Comparison of ENCODE assay signal across 8 cellular contexts in the genomic region with DNA sequence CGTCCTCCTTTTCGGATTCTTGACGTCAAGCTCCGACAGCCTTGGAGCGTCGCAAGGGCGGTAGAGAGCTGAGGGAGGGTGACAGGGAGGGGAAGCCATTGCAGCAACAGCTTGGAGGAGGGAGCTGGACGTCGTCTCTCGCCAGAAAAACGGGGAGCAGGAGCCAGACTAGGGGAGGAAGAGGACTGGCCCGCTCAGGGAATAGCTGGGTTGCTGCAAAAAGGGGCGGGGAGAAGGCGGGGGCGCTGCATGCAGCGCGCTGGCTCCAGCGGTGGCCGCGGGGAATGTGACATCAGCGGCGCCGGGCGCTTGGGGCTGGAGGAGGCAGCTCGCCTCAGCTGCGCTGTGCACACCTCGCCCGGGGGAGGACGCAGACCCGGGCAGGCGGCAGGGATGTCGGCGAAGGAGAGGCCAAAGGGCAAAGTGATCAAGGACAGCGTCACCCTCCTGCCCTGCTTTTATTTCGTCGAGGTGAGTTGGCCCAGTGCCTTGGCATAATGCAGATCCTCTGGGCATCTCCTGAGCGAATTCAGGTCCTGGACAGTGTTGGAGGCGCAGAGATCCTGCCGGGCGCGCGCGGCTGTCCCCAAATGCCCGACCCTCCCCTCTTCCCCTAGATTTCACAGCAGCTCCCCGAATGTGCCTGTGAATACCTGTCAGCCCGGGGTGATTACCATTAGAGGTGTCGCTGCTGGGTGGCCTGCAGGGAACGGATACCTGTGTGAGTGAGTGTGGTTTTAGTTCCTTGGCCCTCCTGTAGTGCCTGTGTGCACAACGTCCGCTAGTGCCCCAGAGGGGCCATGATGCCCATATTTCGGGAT. TPM values are rescaled to one million over a fixed set of nuclear protein-coding genes. Genes with fewer than 3 reads are reported as not detected.
DNase-seq lines count a peak whose midpoint lies in the region; ATAC-seq and TF ChIP-seq lines count a peak whose summit lies in the region.

A gene with protein sequence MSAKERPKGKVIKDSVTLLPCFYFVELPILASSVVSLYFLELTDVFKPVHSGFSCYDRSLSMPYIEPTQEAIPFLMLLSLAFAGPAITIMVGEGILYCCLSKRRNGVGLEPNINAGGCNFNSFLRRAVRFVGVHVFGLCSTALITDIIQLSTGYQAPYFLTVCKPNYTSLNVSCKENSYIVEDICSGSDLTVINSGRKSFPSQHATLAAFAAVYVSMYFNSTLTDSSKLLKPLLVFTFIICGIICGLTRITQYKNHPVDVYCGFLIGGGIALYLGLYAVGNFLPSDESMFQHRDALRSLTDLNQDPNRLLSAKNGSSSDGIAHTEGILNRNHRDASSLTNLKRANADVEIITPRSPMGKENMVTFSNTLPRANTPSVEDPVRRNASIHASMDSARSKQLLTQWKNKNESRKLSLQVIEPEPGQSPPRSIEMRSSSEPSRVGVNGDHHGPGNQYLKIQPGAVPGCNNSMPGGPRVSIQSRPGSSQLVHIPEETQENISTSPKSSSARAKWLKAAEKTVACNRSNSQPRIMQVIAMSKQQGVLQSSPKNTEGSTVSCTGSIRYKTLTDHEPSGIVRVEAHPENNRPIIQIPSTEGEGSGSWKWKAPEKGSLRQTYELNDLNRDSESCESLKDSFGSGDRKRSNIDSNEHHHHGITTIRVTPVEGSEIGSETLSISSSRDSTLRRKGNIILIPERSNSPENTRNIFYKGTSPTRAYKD (plus strand): TSS at position 292 of the 821 bp plus-strand sequence. CDS start 102 bp downstream, at position 394.

- H2AFZ ChIP-seq in neuron (ENCODE audit: low read depth, low read length): peak within 1 kb of the TSS; percentile 71

- DNase-seq in AG10803 (ENCODE audit: low read depth): peak; percentile 49
- DNase-seq in activated CD8-positive, alpha-beta T cell treated with anti-CD3 and anti-CD28 coated beads, Interleukin-2, amount 10 ng/mL, durations not matched to agents 7 days and 5 days: no peak
- peak; percentile 78 for DNase-seq in glutamatergic neuron
- DNase-seq in MV-4-11 (lab: John Stamatoyannopoulos, UW): no peak
- no peak for DNase-seq in T-helper 1 cell

- no peaks in the 10 kb centered on the region for H3K36me3 ChIP-seq in HUES48 (ENCODE audit: control insufficient read depth, insufficient read depth, low read length)
- no peaks in the 10 kb centered on the region for H3K36me3 ChIP-seq in neuron (ENCODE audit: insufficient read depth, low read length)

- CTCF ChIA-PET in activated CD8-positive, alpha-beta T cell treated with anti-CD3 and anti-CD28 coated beads, Interleukin-2, amount 10 ng/mL, durations not matched to agents 7 days and 5 days (lab: Charles Lee): no interaction called here

- 0 out of 2 replicates have a peak within 1 kb of the TSS, but pooled peaks have one; percentile 4 for H3K9ac ChIP-seq in HUES48 (ENCODE audit: low read depth, low read length)

- H3K9me3 Mint-ChIP-seq in activated CD8-positive, alpha-beta T cell treated with anti-CD3 and anti-CD28 coated beads, Interleukin-2, amount 10 ng/mL, durations not matched to agents 7 days and 5 days (ENCODE audit: insufficient read depth): no peaks in the 10 kb centered on the region
- peaks cover 4% of the 10 kb centered on the region for H3K9me3 Mint-ChIP-seq in glutamatergic neuron (ENCODE audit: unreplicated experiment)

- peaks cover 33% of the 10 kb centered on the region for H3K27me3 ChIP-seq in HUES48 (ENCODE audit: control insufficient read depth, insufficient read depth, low read length)
- peaks cover 29% of the 10 kb centered on the region for H3K27me3 ChIP-seq in neuron (ENCODE audit: insufficient read depth, low read length)

- TF ChIP-seq CTCF in AG10803 (conservative IDR thresholded peaks at IDR 0.05; ENCODE audit: low read length) (no peak), glutamatergic neuron (IDR thresholded peaks at IDR 0.05; ENCODE audit: partially characterized antibody, unreplicated experiment) (no peak)

- no peaks in the 10 kb centered on the region for H3K36me3 Mint-ChIP-seq in activated CD8-positive, alpha-beta T cell treated with anti-CD3 and anti-CD28 coated beads, Interleukin-2, amount 10 ng/mL, durations not matched to agents 7 days and 5 days (ENCODE audit: low read depth)
- no peaks in the 10 kb centered on the region for H3K36me3 Mint-ChIP-seq in glutamatergic neuron (ENCODE audit: unreplicated experiment)

- H3K4me1 Mint-ChIP-seq in activated CD8-positive, alpha-beta T cell treated with anti-CD3 and anti-CD28 coated beads, Interleukin-2, amount 10 ng/mL, durations not matched to agents 7 days and 5 days (ENCODE audit: low read depth): no peaks in the 10 kb centered on the region
- H3K4me1 Mint-ChIP-seq in glutamatergic neuron (ENCODE audit: low read depth, unreplicated experiment): no peaks in the 10 kb centered on the region

- H3K4me3 Mint-ChIP-seq in activated CD8-positive, alpha-beta T cell treated with anti-CD3 and anti-CD28 coated beads, Interleukin-2, amount 10 ng/mL, durations not matched to agents 7 days and 5 days: no peak within 1 kb of the TSS
- H3K4me3 Mint-ChIP-seq in glutamatergic neuron (ENCODE audit: unreplicated experiment): peak within 1 kb of the TSS; percentile 87

- POLR2A ChIA-PET in activated CD8-positive, alpha-beta T cell treated with anti-CD3 and anti-CD28 coated beads, Interleukin-2, amount 10 ng/mL, durations not matched to agents 7 days and 5 days (lab: Charles Lee): no interaction called here

- peak within 1 kb of the TSS; percentile 68 for H3K4me3 ChIP-seq in AG10803 (ENCODE audit: low read length)
- peak within 1 kb of the TSS; percentile 72 for H3K4me3 ChIP-seq in HUES48 (ENCODE audit: low read depth, low read length)
- H3K4me3 ChIP-seq in neuron (ENCODE audit: low read length): peak within 1 kb of the TSS; percentile 57

- H3K9me3 ChIP-seq in HUES48 (ENCODE audit: control insufficient read depth, insufficient read depth, low read length): no peaks in the 10 kb centered on the region
- H3K9me3 ChIP-seq in neuron (ENCODE audit: low read length): no peaks in the 10 kb centered on the region

- ATAC-seq in activated CD8-positive, alpha-beta T cell treated with anti-CD3 and anti-CD28 coated beads, Interleukin-2, amount 10 ng/mL, durations not matched to agents 7 days and 5 days: peak; percentile 27
- ATAC-seq in HG03442 (IDR thresholded peaks at IDR 0.05; ENCODE audit: unreplicated experiment): no peak

- H3K4me1 ChIP-seq in HUES48 (ENCODE audit: control insufficient read depth, insufficient read depth, low read length) (no peaks in the 10 kb centered on the region), neuron (ENCODE audit: insufficient read depth, low read length) (peaks cover 6% of the 10 kb centered on the region)

- H3K27me3 Mint-ChIP-seq in activated CD8-positive, alpha-beta T cell treated with anti-CD3 and anti-CD28 coated beads, Interleukin-2, amount 10 ng/mL, durations not matched to agents 7 days and 5 days (ENCODE audit: low read depth): peaks cover 36% of the 10 kb centered on the region
- peaks cover 5% of the 10 kb centered on the region for H3K27me3 Mint-ChIP-seq in glutamatergic neuron (ENCODE audit: unreplicated experiment)

- no peak within 1 kb of the TSS for H3K27ac ChIP-seq in HUES48 (ENCODE audit: low read depth, low read length)

- no peak within 1 kb of the TSS for H3K27ac Mint-ChIP-seq in activated CD8-positive, alpha-beta T cell treated with anti-CD3 and anti-CD28 coated beads, Interleukin-2, amount 10 ng/mL, durations not matched to agents 7 days and 5 days
- no peak within 1 kb of the TSS for H3K27ac Mint-ChIP-seq in glutamatergic neuron (ENCODE audit: unreplicated experiment)

RNA-seq across cellular contexts. Expression of the gene that starts here (rescaled TPM):
- total RNA-seq in activated CD8-positive, alpha-beta T cell treated with anti-CD3 and anti-CD28 coated beads, Interleukin-2, amount 10 ng/mL, durations not matched to agents 7 days and 5 days: not detected
- total RNA-seq in glutamatergic neuron (ENCODE audit: unreplicated experiment): 0.29 TPM

Comparison
In these comparisons a context has a peak if more than half of its experiments do, and no peak if none do; other contexts are left out.
1. Peak in ATAC-seq in activated CD8-positive, alpha-beta T cell treated with anti-CD3 and anti-CD28 coated beads, Interleukin-2, amount 10 ng/mL, durations not matched to agents 7 days and 5 days; RNA of the gene not detected or under 1 TPM.
2. Peak in DNase-seq in glutamatergic neuron; RNA of the gene not detected or under 1 TPM.